8 cellular contexts compared by ENCODE assay signal in the genomic region with DNA sequence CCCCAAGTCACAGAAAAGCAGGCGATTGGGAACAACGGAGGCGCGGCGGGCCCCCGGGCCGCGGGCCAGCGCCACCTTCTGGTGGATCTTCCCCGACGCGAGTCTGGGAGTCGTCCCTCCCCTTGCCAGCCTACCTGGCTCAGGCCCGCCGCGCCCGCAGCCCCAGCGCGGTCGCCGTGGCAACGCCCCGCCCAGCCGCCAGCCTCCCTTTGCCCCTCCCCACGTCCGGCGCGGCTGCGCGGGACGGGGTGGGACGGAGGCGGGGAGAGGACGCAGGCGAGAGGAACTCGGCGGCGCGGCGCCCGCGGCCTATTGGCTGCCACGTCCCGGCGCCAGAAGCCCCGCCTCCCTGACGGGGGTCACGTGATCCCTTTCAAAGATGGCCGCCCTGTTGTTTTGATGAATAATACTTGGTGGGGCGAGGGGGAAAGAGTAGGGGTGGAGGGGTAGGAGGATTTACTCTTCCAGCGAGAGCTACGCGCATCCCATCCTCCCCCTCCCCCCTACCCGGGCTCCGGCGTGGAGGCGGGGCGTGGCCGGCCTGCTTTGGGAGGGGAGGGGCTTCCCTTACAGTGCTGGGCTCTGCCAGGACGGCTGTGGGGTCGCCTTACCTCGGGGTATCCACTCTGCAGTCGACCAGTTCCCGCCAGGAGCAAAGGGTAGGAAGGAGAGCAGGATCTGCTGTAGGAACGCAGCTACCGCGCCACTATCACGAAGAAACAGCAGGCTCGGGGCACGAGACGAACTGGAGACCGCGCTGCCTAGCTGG. TPM values are rescaled to one million over a fixed set of nuclear protein-coding genes. Genes with fewer than 3 reads are reported as not detected.
DNase-seq lines count a peak whose midpoint lies in the region; ATAC-seq, FAIRE-seq and TF ChIP-seq lines count a peak whose summit lies in the region.

A gene (plus strand): TSS at position 369 of the 769 bp plus-strand sequence. CDS start 713 bp downstream, outside the sequence.

- peak; percentile 97 for ATAC-seq in HG03432 (IDR thresholded peaks at IDR 0.05; ENCODE audit: unreplicated experiment)

- intact Hi-C loops in kidney (cut with DNase I): no loop called here

- peaks cover 0 to 9% of the 10 kb centered on the region in 2 donors for H3K4me1 ChIP-seq in kidney (ENCODE audit: control insufficient read depth in 1 of 2, insufficient read depth in 1 of 2, low read depth in 1 of 2, low read length in 2 of 2)

- H3K9me3 ChIP-seq in kidney (ENCODE audit: control insufficient read depth in 1 of 2, low read length in 2 of 2): no peaks in the 10 kb centered on the region

- no peak for FAIRE-seq in kidney (lab: Jason Lieb, UNC)

- TF ChIP-seq POLR2A in GM19099 (IDR thresholded peaks at IDR 0.05; ENCODE audit: extremely low read depth, insufficient read length, low read depth): peak; percentile 36

- peak within 1 kb of the TSS; percentile 94 to 97 for H3K27ac ChIP-seq in kidney (ENCODE audit: low read depth in 2 of 2, low read length in 2 of 2)

- H3K9ac ChIP-seq in kidney (ENCODE audit: low read length in 2 of 2): peak within 1 kb of the TSS; percentile 61 to 98

- DNase-seq in Ammon's horn (ENCODE audit: low spot score) (peak; percentile 99), NCI-H460 (ENCODE audit: extremely low read depth, low read depth) (peak; percentile 95), cerebellar nuclear complex (lab: John Stamatoyannopoulos, UW) (peak; percentile 93 to 100), kidney (peak; percentile 100)
- peak; percentile 100 for DNase-seq in activated CD4-positive, CD25-positive, alpha-beta regulatory T cell treated with anti-CD3 and anti-CD28 coated beads, Interleukin-2, amount 50 U/mL, for 72 hours
- DNase-seq in stimulated activated CD4-positive, alpha-beta T cell treated with anti-CD3 and anti-CD28 coated beads, Interleukin-15, amount 100 ng/mL, for 24 hours: peak; percentile 98

- no peaks in the 10 kb centered on the region for H3K36me3 ChIP-seq in kidney (ENCODE audit: control insufficient read depth in 1 of 2, insufficient read depth in 2 of 2, low read length in 2 of 2)

- TF ChIP-seq CTCF in kidney (IDR thresholded peaks at IDR 0.05; ENCODE audit: borderline replicate concordance, extremely low read depth, insufficient read depth): peak; percentile 86

- H3K4me3 ChIP-seq in kidney (ENCODE audit: low read length in 2 of 2): peak within 1 kb of the TSS; percentile 96 to 99

RNA-seq across cellular contexts. Expression of the gene that starts here (rescaled TPM):
- 18.8 and 23.6 TPM in 2 replicates for total RNA-seq in NCI-H460 (2014; rRNA removed; shearing (Covaris generic))
- 13.7 and 20.2 TPM in 2 replicates for polyA plus RNA-seq in NCI-H460 (2014; cell fraction: nucleus; rRNA removed)
- total RNA-seq in kidney: 33.5 TPM
- 13.3 TPM for polyA plus RNA-seq in kidney (ENCODE audit: insufficient read depth, low read depth, low replicate concordance)

Comparison
In these comparisons a context has a peak if more than half of its experiments do, and no peak if none do; other contexts are left out.
1. Peak in every context shown above with its lines: DNase-seq, ATAC-seq, H3K4me3 ChIP-seq and H3K27ac ChIP-seq.